17 cellular contexts compared by ENCODE assay signal in the genomic region with DNA sequence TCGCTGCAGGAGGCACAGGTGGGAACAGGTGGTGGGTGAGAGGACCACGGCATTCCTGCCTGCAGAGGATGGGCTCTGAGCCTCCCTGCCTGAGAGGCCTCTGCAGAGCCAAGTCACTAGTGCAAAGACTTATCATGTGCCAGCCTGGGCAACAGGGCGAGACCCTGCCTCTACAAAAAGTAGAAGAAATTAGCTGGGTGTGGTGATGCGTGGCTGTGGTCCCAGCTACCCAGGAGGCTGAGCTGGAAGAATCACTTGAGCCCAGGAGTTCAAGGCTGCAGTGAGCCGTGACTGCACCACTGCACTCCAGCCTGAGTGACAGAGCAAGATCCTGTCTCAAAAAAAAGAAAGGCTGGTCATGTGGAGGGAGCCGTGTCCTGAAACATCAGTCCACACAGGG.
"Had no signal": no experiment of that assay in that cellular context is flagged by ENCODE, and none has a peak within 500 bp of the region (broad histone marks: within the 10 kb centered on the region; RNA-seq: fewer than 3 reads in every experiment).

No MANE protein-coding gene starts in this region.

- H3K4me1 ChIP-seq: esophagus squamous epithelium, lower lobe of right lung, tibial artery, uterus had no signal

- DNase-seq: activated CD4-positive, alpha-beta T cell treated with anti-CD3 and anti-CD28 coated beads, Interleukin-2, amount 10 ng/mL, durations not matched to agents 24 days and 14 days; activated CD4-positive, CD25-positive, alpha-beta regulatory T cell; activated CD8-positive, alpha-beta T cell treated with anti-CD3 and anti-CD28 coated beads, Interleukin-2, amount 10 ng/mL, durations not matched to agents 7 days and 5 days; activated naive CD4-positive, alpha-beta T cell treated with anti-CD3 and anti-CD28 coated beads, Interleukin-2, amount 50 U/mL, for 16 hours; activated T-cell treated with anti-CD3 and anti-CD28 coated beads, Interleukin-2, amount 50 U/mL, for 24 hours; effector CD8-positive, alpha-beta T cell; esophagus squamous epithelium; left colon; lower lobe of right lung; natural killer cell; occipital lobe; stimulated activated naive CD4-positive, alpha-beta T cell; T-cell; tibial artery; uterus had no signal

- H3K36me3 Mint-ChIP-seq: natural killer cell had no signal

- H3K9me3 Mint-ChIP-seq: activated CD4-positive, alpha-beta T cell treated with anti-CD3 and anti-CD28 coated beads, Interleukin-2, amount 10 ng/mL, durations not matched to agents 24 days and 14 days; activated T-cell treated with anti-CD3 and anti-CD28 coated beads, Interleukin-2, amount 50 U/mL, for 24 hours; activated T-helper 2 cell treated with anti-CD3 and anti-CD28 coated beads, Interferon-gamma antibody, Interleukin-2, Interleukin-4, amounts not matched to agents 10 μg/mL and 5 μg/mL and 100 μg/mL, durations not matched to agents 14 hours and 24 hours and 36 hours; dendritic cell treated with granulocyte-macrophage colony-stimulating factor and Interleukin-4, amounts not matched to agents 40 ng/mL and 50 ng/mL, for 4 days; natural killer cell; T-cell had no signal

- H3K27ac Mint-ChIP-seq: activated CD4-positive, alpha-beta T cell treated with anti-CD3 and anti-CD28 coated beads, Interleukin-2, amount 10 ng/mL, durations not matched to agents 24 days and 14 days; activated T-helper 2 cell treated with anti-CD3 and anti-CD28 coated beads, Interferon-gamma antibody, Interleukin-2, Interleukin-4, amounts not matched to agents 10 μg/mL and 5 μg/mL and 100 μg/mL, durations not matched to agents 14 hours and 24 hours and 36 hours; dendritic cell treated with granulocyte-macrophage colony-stimulating factor and Interleukin-4, amounts not matched to agents 40 ng/mL and 50 ng/mL, for 4 days; natural killer cell; T-cell had no signal

- H3K36me3 ChIP-seq: uterus had no signal

- H3K27me3 ChIP-seq: esophagus squamous epithelium, tibial artery, uterus had no signal

- H3K4me3 Mint-ChIP-seq: activated CD4-positive, alpha-beta T cell treated with anti-CD3 and anti-CD28 coated beads, Interleukin-2, amount 10 ng/mL, durations not matched to agents 24 days and 14 days; activated CD8-positive, alpha-beta T cell treated with anti-CD3 and anti-CD28 coated beads, Interleukin-2, amount 10 ng/mL, durations not matched to agents 7 days and 5 days; activated T-cell treated with anti-CD3 and anti-CD28 coated beads, Interleukin-2, amount 50 U/mL, for 24 hours; dendritic cell treated with granulocyte-macrophage colony-stimulating factor and Interleukin-4, amounts not matched to agents 40 ng/mL and 50 ng/mL, for 4 days; natural killer cell; T-cell had no signal

- H3K4me1 Mint-ChIP-seq: natural killer cell had no signal

- H3K4me3 ChIP-seq: esophagus squamous epithelium, lower lobe of right lung, tibial artery, uterus had no signal

- H3K27me3 Mint-ChIP-seq: activated CD4-positive, alpha-beta T cell treated with anti-CD3 and anti-CD28 coated beads, Interleukin-2, amount 10 ng/mL, durations not matched to agents 24 days and 14 days; activated T-cell treated with anti-CD3 and anti-CD28 coated beads, Interleukin-2, amount 50 U/mL, for 24 hours; dendritic cell treated with granulocyte-macrophage colony-stimulating factor and Interleukin-4, amounts not matched to agents 40 ng/mL and 50 ng/mL, for 4 days; T-cell had no signal

- H3K27ac ChIP-seq: esophagus squamous epithelium, lower lobe of right lung, tibial artery, uterus had no signal

- H3K9me3 ChIP-seq: esophagus squamous epithelium, lower lobe of right lung, tibial artery, uterus had no signal

- ATAC-seq: activated CD8-positive, alpha-beta T cell treated with anti-CD3 and anti-CD28 coated beads, Interleukin-2, amount 10 ng/mL, durations not matched to agents 7 days and 5 days; left colon; lower lobe of right lung; natural killer cell; T-cell had no signal
